In the genomic region with DNA sequence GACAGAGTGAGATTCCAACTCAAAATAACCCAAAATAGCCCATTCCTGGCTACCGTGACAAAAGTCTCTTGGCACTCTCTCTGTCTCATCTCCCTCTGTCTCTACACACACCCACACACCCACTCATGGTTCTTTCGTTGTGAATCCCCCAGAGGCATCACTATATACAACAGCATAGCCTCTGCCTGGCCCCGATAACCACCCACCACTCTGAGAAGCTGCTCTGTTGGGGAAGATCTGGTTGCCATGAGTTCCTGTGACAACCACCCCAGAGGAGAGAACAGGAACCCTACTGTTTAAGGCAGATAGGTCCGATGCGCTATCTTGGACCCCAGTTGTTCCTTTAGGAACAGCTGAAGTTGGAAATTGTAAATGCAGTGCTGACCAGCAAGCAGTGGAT, we compare ENCODE assay signal across 22 cellular contexts.
A peak's percentile ranks its signal among the peaks of the same experiment; 100 is the strongest.
DNase-seq lines count a peak whose midpoint lies in the region; ATAC-seq and TF ChIP-seq lines count a peak whose summit lies in the region.
"Had no signal": no experiment of that assay in that cellular context is flagged by ENCODE, and none has a peak within 500 bp of the region (broad histone marks: within the 10 kb centered on the region; RNA-seq: fewer than 3 reads in every experiment).

No MANE protein-coding gene starts in this region.

- peak overlapping the region; percentile 23 for H3K27ac Mint-ChIP-seq in activated CD4-positive, alpha-beta T cell treated with anti-CD3 and anti-CD28 coated beads for 36 hours
- no peak overlapping the region for H3K27ac Mint-ChIP-seq in activated CD4-positive, alpha-beta T cell treated with anti-CD3 and anti-CD28 coated beads, Interleukin-2, amount 10 ng/mL, durations not matched to agents 7 days and 5 days
- H3K27ac Mint-ChIP-seq in activated T-helper 2 cell treated with anti-CD3 and anti-CD28 coated beads, Interferon-gamma antibody, Interleukin-2, Interleukin-4, amounts not matched to agents 10 μg/mL and 5 μg/mL and 100 μg/mL, durations not matched to agents 14 hours and 24 hours and 36 hours: peak overlapping the region; percentile 21
- peak overlapping the region; percentile 66 for H3K27ac Mint-ChIP-seq in stimulated activated memory B cell treated with anti-CD40 and anti-IgM and Interleukin-4, amounts not matched to agents 10 μg/mL and 1 μg/mL and 100 μg/mL, for 72 hours
- H3K27ac Mint-ChIP-seq: activated CD4-positive, alpha-beta memory T cell treated with anti-CD3 and anti-CD28 coated beads for 36 hours; CD8-positive, alpha-beta T cell; mesothelial cell of epicardium had no signal

- peaks cover 33% of the 10 kb centered on the region for H3K4me1 Mint-ChIP-seq in activated CD4-positive, alpha-beta T cell treated with anti-CD3 and anti-CD28 coated beads for 36 hours
- H3K4me1 Mint-ChIP-seq in activated CD4-positive, alpha-beta T cell treated with anti-CD3 and anti-CD28 coated beads, Interleukin-2, amount 10 ng/mL, durations not matched to agents 7 days and 5 days: peaks cover 51% of the 10 kb centered on the region
- H3K4me1 Mint-ChIP-seq in activated T-helper 2 cell treated with anti-CD3 and anti-CD28 coated beads, Interferon-gamma antibody, Interleukin-2, Interleukin-4, amounts not matched to agents 10 μg/mL and 5 μg/mL and 100 μg/mL, durations not matched to agents 14 hours and 24 hours and 36 hours (ENCODE audit: low read depth): peaks cover 35% of the 10 kb centered on the region
- H3K4me1 Mint-ChIP-seq in stimulated activated memory B cell treated with anti-CD40 and anti-IgM and Interleukin-4, amounts not matched to agents 10 μg/mL and 1 μg/mL and 100 μg/mL, for 72 hours: peaks cover 94% of the 10 kb centered on the region

- H3K4me3 Mint-ChIP-seq in activated CD4-positive, alpha-beta T cell treated with anti-CD3 and anti-CD28 coated beads for 36 hours: no peak overlapping the region
- H3K4me3 Mint-ChIP-seq in activated CD4-positive, alpha-beta T cell treated with anti-CD3 and anti-CD28 coated beads, Interleukin-2, amount 10 ng/mL, durations not matched to agents 7 days and 5 days: no peak overlapping the region
- H3K4me3 Mint-ChIP-seq in activated T-helper 2 cell treated with anti-CD3 and anti-CD28 coated beads, Interferon-gamma antibody, Interleukin-2, Interleukin-4, amounts not matched to agents 10 μg/mL and 5 μg/mL and 100 μg/mL, durations not matched to agents 14 hours and 24 hours and 36 hours (ENCODE audit: low read depth): no peak overlapping the region
- no peak overlapping the region for H3K4me3 Mint-ChIP-seq in stimulated activated memory B cell treated with anti-CD40 and anti-IgM and Interleukin-4, amounts not matched to agents 10 μg/mL and 1 μg/mL and 100 μg/mL, for 72 hours
- H3K4me3 Mint-ChIP-seq: activated CD4-positive, alpha-beta memory T cell treated with anti-CD3 and anti-CD28 coated beads for 36 hours; CD8-positive, alpha-beta T cell; mesothelial cell of epicardium had no signal

- POLR2A ChIA-PET in activated CD4-positive, alpha-beta T cell treated with anti-CD3 and anti-CD28 coated beads for 36 hours (lab: Charles Lee): no interaction called here
- POLR2A ChIA-PET in activated CD4-positive, alpha-beta T cell treated with anti-CD3 and anti-CD28 coated beads, Interleukin-2, amount 10 ng/mL, durations not matched to agents 7 days and 5 days (lab: Charles Lee): no interaction called here

- intact Hi-C loops in activated CD4-positive, alpha-beta T cell treated with anti-CD3 and anti-CD28 coated beads for 36 hours (cut with DNase I, micrococcal nuclease): no loop called here
- intact Hi-C loops in activated T-helper 2 cell treated with anti-CD3 and anti-CD28 coated beads, Interferon-gamma antibody, Interleukin-2, Interleukin-4, amounts not matched to agents 10 μg/mL and 5 μg/mL and 100 μg/mL, durations not matched to agents 14 hours and 24 hours and 36 hours (cut with micrococcal nuclease): no loop called here
- intact Hi-C loops in heart left ventricle (cut with DNase I): no loop called here

- no peak overlapping the region for H3K27ac ChIP-seq in heart left ventricle
- H3K27ac ChIP-seq: right lobe of liver, transverse colon had no signal

- peaks cover 0 to 82% (median 4%) of the 10 kb centered on the region in 12 donors for H3K4me1 ChIP-seq in heart left ventricle

- no peaks in the 10 kb centered on the region for H3K27me3 ChIP-seq in heart left ventricle
- H3K27me3 ChIP-seq: right lobe of liver, transverse colon had no signal

- no peaks in the 10 kb centered on the region for H3K36me3 ChIP-seq in heart left ventricle
- H3K36me3 ChIP-seq: right lobe of liver, transverse colon had no signal

- no peaks in the 10 kb centered on the region for H3K36me3 Mint-ChIP-seq in activated CD4-positive, alpha-beta T cell treated with anti-CD3 and anti-CD28 coated beads for 36 hours (ENCODE audit: low read depth)
- peaks cover 4% of the 10 kb centered on the region for H3K36me3 Mint-ChIP-seq in activated CD4-positive, alpha-beta T cell treated with anti-CD3 and anti-CD28 coated beads, Interleukin-2, amount 10 ng/mL, durations not matched to agents 7 days and 5 days (ENCODE audit: low read depth)
- no peaks in the 10 kb centered on the region for H3K36me3 Mint-ChIP-seq in activated T-helper 2 cell treated with anti-CD3 and anti-CD28 coated beads, Interferon-gamma antibody, Interleukin-2, Interleukin-4, amounts not matched to agents 10 μg/mL and 5 μg/mL and 100 μg/mL, durations not matched to agents 14 hours and 24 hours and 36 hours (ENCODE audit: low read depth)
- H3K36me3 Mint-ChIP-seq in stimulated activated memory B cell treated with anti-CD40 and anti-IgM and Interleukin-4, amounts not matched to agents 10 μg/mL and 1 μg/mL and 100 μg/mL, for 72 hours: no peaks in the 10 kb centered on the region
- H3K36me3 Mint-ChIP-seq: activated CD4-positive, alpha-beta memory T cell treated with anti-CD3 and anti-CD28 coated beads for 36 hours; CD8-positive, alpha-beta T cell; mesothelial cell of epicardium had no signal

- no peaks in the 10 kb centered on the region for H3K9me3 Mint-ChIP-seq in activated CD4-positive, alpha-beta T cell treated with anti-CD3 and anti-CD28 coated beads for 36 hours (ENCODE audit: low read depth)
- no peaks in the 10 kb centered on the region for H3K9me3 Mint-ChIP-seq in activated CD4-positive, alpha-beta T cell treated with anti-CD3 and anti-CD28 coated beads, Interleukin-2, amount 10 ng/mL, durations not matched to agents 7 days and 5 days
- no peaks in the 10 kb centered on the region for H3K9me3 Mint-ChIP-seq in activated T-helper 2 cell treated with anti-CD3 and anti-CD28 coated beads, Interferon-gamma antibody, Interleukin-2, Interleukin-4, amounts not matched to agents 10 μg/mL and 5 μg/mL and 100 μg/mL, durations not matched to agents 14 hours and 24 hours and 36 hours
- no peaks in the 10 kb centered on the region for H3K9me3 Mint-ChIP-seq in stimulated activated memory B cell treated with anti-CD40 and anti-IgM and Interleukin-4, amounts not matched to agents 10 μg/mL and 1 μg/mL and 100 μg/mL, for 72 hours
- H3K9me3 Mint-ChIP-seq: activated CD4-positive, alpha-beta memory T cell treated with anti-CD3 and anti-CD28 coated beads for 36 hours; CD8-positive, alpha-beta T cell; mesothelial cell of epicardium had no signal

- WGBS in heart left ventricle, 4 donors: 63 to 74% (median 65%) methylated on average over 5 of the region's 5 CpGs

- no peaks in the 10 kb centered on the region for H3K9me3 ChIP-seq in heart left ventricle
- H3K9me3 ChIP-seq: right lobe of liver, transverse colon had no signal

- CTCF ChIA-PET in activated CD4-positive, alpha-beta T cell treated with anti-CD3 and anti-CD28 coated beads for 36 hours (lab: Charles Lee): interaction anchor here (0.6 kb wide), 1 partner anchor 156 kb away, joined by 3 read pairs; no protein-coding TSS in a partner anchor
- CTCF ChIA-PET in activated CD4-positive, alpha-beta T cell treated with anti-CD3 and anti-CD28 coated beads, Interleukin-2, amount 10 ng/mL, durations not matched to agents 7 days and 5 days (lab: Charles Lee): no interaction called here

- TF ChIP-seq POLR2A in heart left ventricle (IDR thresholded peaks at IDR 0.05): no peak

- H3K4me3 ChIP-seq in heart left ventricle: no peak overlapping the region
- H3K4me3 ChIP-seq: right lobe of liver, transverse colon had no signal

- peak; percentile 49 for ATAC-seq in activated CD4-positive, alpha-beta T cell treated with anti-CD3 and anti-CD28 coated beads for 36 hours
- ATAC-seq in HG03432 (IDR thresholded peaks at IDR 0.05; ENCODE audit: unreplicated experiment) (peak; percentile 40), GM21825 (IDR thresholded peaks at IDR 0.05; ENCODE audit: unreplicated experiment) (no peak), heart left ventricle (no peak)
- ATAC-seq in stimulated activated memory B cell treated with anti-CD40 and anti-IgM and Interleukin-4, amounts not matched to agents 10 μg/mL and 1 μg/mL and 100 μg/mL, for 72 hours: peak; percentile 67
- ATAC-seq: CD8-positive, alpha-beta T cell; left cardiac atrium; PC-3; right lobe of liver had no signal

- DNase-seq in activated CD4-positive, alpha-beta T cell treated with anti-CD3 and anti-CD28 coated beads for 36 hours: no peak
- no peak for DNase-seq in activated CD4-positive, alpha-beta T cell treated with anti-CD3 and anti-CD28 coated beads, Interleukin-2, amount 10 ng/mL, durations not matched to agents 7 days and 5 days
- DNase-seq in activated T-helper 2 cell treated with anti-CD3 and anti-CD28 coated beads, Interferon-gamma antibody, Interleukin-2, Interleukin-4, amounts not matched to agents 10 μg/mL and 5 μg/mL and 100 μg/mL, durations not matched to agents 14 hours and 24 hours and 36 hours (ENCODE audit: low spot score): no peak
- DNase-seq in heart left ventricle (no peak), C1 segment of cervical spinal cord (lab: John Stamatoyannopoulos, UW) (no peak)
- DNase-seq: 8988T; activated CD4-positive, alpha-beta memory T cell treated with anti-CD3 and anti-CD28 coated beads for 36 hours; activated effector memory CD4-positive, alpha-beta T cell treated with Interleukin-2 at 50 U/mL for 16 hours; CD8-positive, alpha-beta T cell; left cardiac atrium; NCI-H2081; NCI-H524 treated with DMSO at 0.1 percent for 48 hours; occipital lobe; PC-3; stimulated activated CD4-positive, alpha-beta T cell treated with anti-CD3 and anti-CD28 coated beads, Interleukin-2, amount 100 ng/mL, for 48 hours; T1000; transverse colon had no signal

- TF ChIP-seq CTCF in heart left ventricle (IDR thresholded peaks at IDR 0.05): no peak

- peaks cover 2% of the 10 kb centered on the region for H3K27me3 Mint-ChIP-seq in activated CD4-positive, alpha-beta T cell treated with anti-CD3 and anti-CD28 coated beads for 36 hours
- no peaks in the 10 kb centered on the region for H3K27me3 Mint-ChIP-seq in activated CD4-positive, alpha-beta T cell treated with anti-CD3 and anti-CD28 coated beads, Interleukin-2, amount 10 ng/mL, durations not matched to agents 7 days and 5 days
- peaks cover 9% of the 10 kb centered on the region for H3K27me3 Mint-ChIP-seq in activated T-helper 2 cell treated with anti-CD3 and anti-CD28 coated beads, Interferon-gamma antibody, Interleukin-2, Interleukin-4, amounts not matched to agents 10 μg/mL and 5 μg/mL and 100 μg/mL, durations not matched to agents 14 hours and 24 hours and 36 hours (ENCODE audit: low read depth)
- H3K27me3 Mint-ChIP-seq in stimulated activated memory B cell treated with anti-CD40 and anti-IgM and Interleukin-4, amounts not matched to agents 10 μg/mL and 1 μg/mL and 100 μg/mL, for 72 hours: no peaks in the 10 kb centered on the region
- H3K27me3 Mint-ChIP-seq: activated CD4-positive, alpha-beta memory T cell treated with anti-CD3 and anti-CD28 coated beads for 36 hours had no signal

Comparison
In these comparisons a context has a peak if more than half of its experiments do, and no peak if none do; other contexts are left out.
1. ATAC-seq: peak in activated CD4-positive, alpha-beta T cell treated with anti-CD3 and anti-CD28 coated beads for 36 hours (single experiment), HG03432 (single experiment) and stimulated activated memory B cell treated with anti-CD40 and anti-IgM and Interleukin-4, amounts not matched to agents 10 μg/mL and 1 μg/mL and 100 μg/mL, for 72 hours (single experiment); none in GM21825 (single experiment) and heart left ventricle (0 of 4).